ENCODE assay signal across 12 cellular contexts in genomic region chr11:12005476-12005875, GRCh38. TPM values are rescaled to one million over a fixed set of nuclear protein-coding genes. Genes with fewer than 3 reads are reported as not detected.
DNase-seq lines count a peak whose midpoint lies in the region; ATAC-seq, FAIRE-seq and TF ChIP-seq lines count a peak whose summit lies in the region.
"Had no signal": no experiment of that assay in that cellular context is flagged by ENCODE, and none has a peak within 500 bp of the region (broad histone marks: within the 10 kb centered on the region; RNA-seq: fewer than 3 reads in every experiment).

No MANE protein-coding gene starts in this region.

- H3K9me3 ChIP-seq in A549 = no peaks in the 10 kb centered on the region
- no peaks in the 10 kb centered on the region for H3K9me3 ChIP-seq in GM23248 (ENCODE audit: low read depth)
- H3K9me3 ChIP-seq in HepG2 (ENCODE audit: low read length) = no peaks in the 10 kb centered on the region
- H3K9me3 ChIP-seq: neutrophil had no signal

- H3K4me2 ChIP-seq in A549 (peak overlapping the region; percentile 4; the same call in 1 of the 3 replicates), GM23248 (ENCODE audit: unreplicated experiment) (peak overlapping the region; percentile 77), HepG2 (ENCODE audit: low read depth, low read length) (no peak overlapping the region)
- H3K4me2 ChIP-seq: BLaER1 treated with 17β-estradiol and CSF1 and Interleukin-3, amounts not matched to agents 10 nM and 100 nM had no signal

- DNase-seq in A549 (ENCODE audit: low read depth in 1 of 2, low spot score in 1 of 2) (no peak), GM23248 (peak; percentile 87), bronchial epithelial cell (ENCODE audit: low read depth) (peak; percentile 76), iris pigment epithelial cell (ENCODE audit: low read depth) (peak; percentile 86), HepG2 (ENCODE audit: low spot score) (no peak), COR-L47 (lab: John Stamatoyannopoulos, UW) (no peak), NCI-H82 treated with DMSO at 0.1 percent for 48 hours (lab: John Stamatoyannopoulos, UW; ENCODE audit: unreplicated experiment) (no peak)
- DNase-seq: NCI-H2029 had no signal

- TF ChIP-seq RAD21 in A549 (conservative IDR thresholded peaks at IDR 0.05 in 1 of 2, IDR thresholded peaks at IDR 0.05 in 1 of 2) (no peak), HepG2 (CRISPR knock-in tag; IDR thresholded peaks at IDR 0.05) (no peak)

- CTCF ChIA-PET in A549 (lab: Yijun Ruan, JAX) (interaction anchor here (1.6 to 4.3 kb wide), 5 partner anchors 23 to 39 kb away, joined by 4 to 17 read pairs (median 6); no protein-coding TSS in a partner anchor), HepG2 (lab: Yijun Ruan, JAX; ENCODE audit: low intra/inter-chr PET ratio, low total read pairs) (no interaction called here)

- no TSS peak for BruUV-seq in HepG2 (replicated peaks; lab: Mats Ljungman, UMichigan)

- H3K27ac ChIP-seq in A549 (no peak overlapping the region), GM23248 (peak overlapping the region; percentile 47), HepG2 (ENCODE audit: extremely low read length, insufficient read depth, low read length) (no peak overlapping the region)
- H3K27ac ChIP-seq: BLaER1 treated with 17β-estradiol and CSF1 and Interleukin-3, amounts not matched to agents 10 nM and 100 nM; neutrophil had no signal

- H2AFZ ChIP-seq in GM23248 (no peak overlapping the region), HepG2 (ENCODE audit: low read length) (no peak overlapping the region)

- H3K4me1 ChIP-seq in A549 = peaks cover 18% of the 10 kb centered on the region
- H3K4me1 ChIP-seq in GM23248 (ENCODE audit: insufficient read depth) = peaks cover 23% of the 10 kb centered on the region
- H3K4me1 ChIP-seq in HepG2 (ENCODE audit: insufficient read depth, low read length) = no peaks in the 10 kb centered on the region

- intact Hi-C loops in HepG2 (cut with micrococcal nuclease; ENCODE audit: unreplicated experiment) = no loop called here

- TF ChIP-seq CTCF in A549 (IDR thresholded peaks at IDR 0.05) = no peak
- no peak for TF ChIP-seq CTCF in bronchial epithelial cell (IDR thresholded peaks at IDR 0.05; ENCODE audit: insufficient read depth, low read length, severe bottlenecking)
- no peak for TF ChIP-seq CTCF in HepG2 (CRISPR knock-in tag; IDR thresholded peaks at IDR 0.05)

- H3K36me3 ChIP-seq in GM23248 (ENCODE audit: low read depth) = no peaks in the 10 kb centered on the region
- no peaks in the 10 kb centered on the region for H3K36me3 ChIP-seq in bronchial epithelial cell (ENCODE audit: control insufficient read depth, insufficient read depth, low read length)
- H3K36me3 ChIP-seq in HepG2 (replicated peaks in 1 of 2; ENCODE audit: control insufficient read depth in 1 of 2, insufficient read depth in 2 of 2, low read length in 2 of 2) = no peaks in the 10 kb centered on the region
- H3K36me3 ChIP-seq: BLaER1 treated with 17β-estradiol and CSF1 and Interleukin-3, amounts not matched to agents 10 nM and 100 nM; neutrophil had no signal

- in situ Hi-C loops in GM23248 (cut with MboI) = no loop called here
- in situ Hi-C loops in HepG2 (cut with HindIII; ENCODE audit: extremely low pct_ligation_motif_present, low pct_unique_long_range_greater_than_20kb) = no loop called here

- H3K9me2 ChIP-seq in GM23248 (ENCODE audit: insufficient read depth) = no peaks in the 10 kb centered on the region

- H3K4me3 ChIP-seq in A549 (no peak overlapping the region), GM23248 (peak overlapping the region; percentile 2; the same call in 1 of the 2 replicates), bronchial epithelial cell (ENCODE audit: low read depth, low read length) (no peak overlapping the region), HepG2 (replicated peaks in 1 of 3; ENCODE audit: insufficient read depth in 1 of 3, low read depth in 2 of 3, low read length in 3 of 3) (no peak overlapping the region)
- H3K4me3 ChIP-seq: BLaER1 treated with 17β-estradiol and CSF1 and Interleukin-3, amounts not matched to agents 10 nM and 100 nM had no signal

- H3K9ac ChIP-seq in GM23248 = no peak overlapping the region
- no peak overlapping the region for H3K9ac ChIP-seq in HepG2 (ENCODE audit: insufficient read depth, low read depth, low read length)
- H3K9ac ChIP-seq: BLaER1 treated with 17β-estradiol and CSF1 and Interleukin-3, amounts not matched to agents 10 nM and 100 nM had no signal

- no peak for FAIRE-seq in A549 (lab: Jason Lieb, UNC)
- no peak for FAIRE-seq in bronchial epithelial cell (lab: Jason Lieb, UNC)
- no peak for FAIRE-seq in HepG2 (lab: Jason Lieb, UNC)

- H3K27me3 ChIP-seq in GM23248 (replicated peaks; ENCODE audit: insufficient read depth) (no peaks in the 10 kb centered on the region), bronchial epithelial cell (ENCODE audit: control insufficient read depth, insufficient read depth, low read length) (no peaks in the 10 kb centered on the region), HepG2 (ENCODE audit: control insufficient read depth in 1 of 2, insufficient read depth in 2 of 2, low read length in 2 of 2) (peaks cover 6 to 43% of the 10 kb centered on the region in 2 experiments)

- WGBS in A549 (ENCODE audit: missing lambda C conversion rate) = 50% methylated on average over 1 of the region's 1 CpG
- WGBS in GM23248 (ENCODE audit: low coverage in 1 of 2, low lambda C conversion rate in 2 of 2, missing lambda C conversion rate in 2 of 2), 2 experiments = 3 to 15% methylated on average over 1 of the region's 1 CpG
- 80% methylated on average over 1 of the region's 1 CpG for WGBS in HepG2 (ENCODE audit: low lambda C conversion rate)

- ATAC-seq in A549 (no peak), HepG2 (no peak), GM19351 (IDR thresholded peaks at IDR 0.05; ENCODE audit: unreplicated experiment) (no peak)

- TF ChIP-seq EP300 in A549 (IDR thresholded peaks at IDR 0.05) (no peak), HepG2 (IDR thresholded peaks at IDR 0.05; ENCODE audit: low read depth in 2 of 2, low read length in 2 of 2) (no peak), HepG2 (CRISPR knock-in tag; IDR thresholded peaks at IDR 0.05; ENCODE audit: borderline replicate concordance) (no peak)

- POLR2A ChIA-PET in A549 (lab: Yijun Ruan, JAX) = interaction anchor here (1.4 kb wide), 1 partner anchor 12 kb away, joined by 4 read pairs; no protein-coding TSS in a partner anchor
- POLR2A ChIA-PET in HepG2 (lab: Yijun Ruan, JAX) = no interaction called here

- TF ChIP-seq POLR2A in A549 (IDR thresholded peaks at IDR 0.05; ENCODE audit: low read length) = no peak
- TF ChIP-seq POLR2A in HepG2 (IDR thresholded peaks at IDR 0.05; ENCODE audit: insufficient read depth in 1 of 2, low read depth in 2 of 2, low read length in 2 of 2) = no peak

- H3F3A ChIP-seq in GM23248 (ENCODE audit: insufficient read depth) = peaks cover 16% of the 10 kb centered on the region

- H4K20me1 ChIP-seq in GM23248 (ENCODE audit: insufficient read depth) (no peaks in the 10 kb centered on the region), HepG2 (ENCODE audit: insufficient read depth, low read length) (no peaks in the 10 kb centered on the region)
- H4K20me1 ChIP-seq: BLaER1 treated with 17β-estradiol and CSF1 and Interleukin-3, amounts not matched to agents 10 nM and 100 nM had no signal

- H3K79me2 ChIP-seq in GM23248 (ENCODE audit: insufficient read depth) (0 out of 2 replicates have a peak, but pooled peaks cover 5% of the 10 kb centered on the region), HepG2 (ENCODE audit: insufficient read depth, low read length) (no peaks in the 10 kb centered on the region)

TF ChIP-seq in A549, 52 proteins besides CTCF, POLR2A, EP300 and RAD21 (continues in another document):
- no peak for TF ChIP-seq HES2 (IDR thresholded peaks at IDR 0.05)

TF ChIP-seq in HepG2, 621 proteins besides CTCF, POLR2A, EP300 and RAD21 (continues in another document):
- TF ChIP-seq PTBP1 (IDR thresholded peaks at IDR 0.05; ENCODE audit: low read depth, low read length, poor library complexity, severe bottlenecking) = no peak
- TF ChIP-seq ZNF432 (CRISPR knock-in tag; IDR thresholded peaks at IDR 0.05; ENCODE audit: borderline replicate concordance) = no peak

RNA-seq across cellular contexts. Expression of gene DKK3, which starts 3.0 kb away (rescaled TPM):
- polyA plus RNA-seq in A549 (2011; rRNA removed) (18.4 and 22.8 TPM in 2 replicates), A549 (2017; fragmentation: RNase III; extraction: RNeasy Plus Mini Kit Qiagen cat#74134 plus additional on column Dnase treatment) (11.9 to 21.8 TPM (median 20.8 TPM) in 3 replicates), GM23248 (2016; fragmentation: Nextera tagmentation; extraction: Ambion mirVana) (237 and 239 TPM in 2 replicates), HepG2 (2011; rRNA removed) (0.20 and 0.67 TPM in 2 replicates)
- polyA plus RNA-seq in A549 (2012; cell fraction: cytosol; rRNA removed) = 6.0 and 6.2 TPM in 2 replicates
- 9.6 and 10.7 TPM in 2 replicates for polyA plus RNA-seq in A549 (2012; cell fraction: nucleus; rRNA removed)
- 12.0 and 14.5 TPM in 2 replicates for polyA minus RNA-seq in A549 (2011; rRNA and poly(A)+ RNA removed)
- 189 and 225 TPM in 2 replicates for total RNA-seq in GM23248 (2014; rRNA removed; shearing (Covaris generic))
- total RNA-seq in bronchial epithelial cell (72.4 and 134 TPM in 2 replicates), HepG2 (2016; rRNA removed; fragmentation: Illumina TruSeq; extraction: Trizol) (0.09 TPM in 1 of 2 replicates, not detected in the other)
- total RNA-seq in HepG2 (2016; cell fraction: cytosol; rRNA removed; fragmentation: Illumina TruSeq; extraction: Trizol; ENCODE audit: low read depth) = not detected in 2 replicates
- total RNA-seq in HepG2 (2016; cell fraction: insoluble cytoplasmic fraction; rRNA removed; fragmentation: Illumina TruSeq; extraction: Trizol) = not detected in 2 replicates
- 0.09 TPM in 1 of 2 replicates, not detected in the other for total RNA-seq in HepG2 (2016; cell fraction: membrane; rRNA removed; fragmentation: Illumina TruSeq; extraction: Trizol)
- total RNA-seq in HepG2 (2016; cell fraction: nucleus; rRNA removed; fragmentation: Illumina TruSeq; extraction: Trizol) = not detected in 2 replicates
- 0.12 and 0.29 TPM in 2 replicates for polyA plus RNA-seq in HepG2 (2011; cell fraction: cytosol; rRNA removed)
- polyA plus RNA-seq in HepG2 (2011; cell fraction: nucleus; rRNA removed) = 0.09 and 0.55 TPM in 2 replicates
- 0.08 TPM in 1 of 2 replicates, not detected in the other for polyA plus RNA-seq in HepG2 (2012)
- not detected in 2 replicates for polyA plus RNA-seq in HepG2 (2016; cell fraction: cytosol; fragmentation: Illumina TruSeq; extraction: Trizol; ENCODE audit: low read depth)
- polyA plus RNA-seq in HepG2 (2016; cell fraction: insoluble cytoplasmic fraction; fragmentation: Illumina TruSeq; extraction: Trizol; ENCODE audit: low read depth) = not detected in 2 replicates
- 0.15 TPM in 1 of 2 replicates, not detected in the other for polyA plus RNA-seq in HepG2 (2016; cell fraction: membrane; fragmentation: Illumina TruSeq; extraction: Trizol; ENCODE audit: low read depth)
- polyA plus RNA-seq in HepG2 (2016; cell fraction: nucleus; fragmentation: Illumina TruSeq; extraction: Trizol; ENCODE audit: insufficient read depth, low read depth) = not detected in 2 replicates
- polyA minus RNA-seq in HepG2 (2011; rRNA and poly(A)+ RNA removed; ENCODE audit: low replicate concordance) = 0.18 and 0.35 TPM in 2 replicates
- polyA minus RNA-seq in HepG2 (2011; cell fraction: cytosol; rRNA and poly(A)+ RNA removed) = not detected in 2 replicates
- polyA minus RNA-seq in HepG2 (2011; cell fraction: nucleus; rRNA and poly(A)+ RNA removed) = not detected in 2 replicates
- total RNA-seq: activated T-helper 2 cell treated with anti-CD3 and anti-CD28 coated beads, Interferon-gamma antibody, Interleukin-2, Interleukin-4, amounts not matched to agents 10 μg/mL and 5 μg/mL and 100 μg/mL, durations not matched to agents 14 hours and 24 hours and 36 hours had no signal

Comparison
In these comparisons a context has a peak if more than half of its experiments do, and no peak if none do; other contexts are left out.
1. DNase-seq: peak in GM23248 (single experiment), bronchial epithelial cell (single experiment) and iris pigment epithelial cell (single experiment); none in A549 (0 of 2), HepG2 (single experiment), COR-L47 (single experiment) and NCI-H82 treated with DMSO at 0.1 percent for 48 hours (single experiment).
2. RNA of gene DKK3, which starts 3.0 kb away (total RNA-seq): 189 to 225 TPM in GM23248 and 72.4 to 134 TPM in bronchial epithelial cell; 0.09 TPM in HepG2; every median in the first group is over 10 times any median in the second.